Comparison of ENCODE assay signal across 17 cellular contexts in the genomic region with DNA sequence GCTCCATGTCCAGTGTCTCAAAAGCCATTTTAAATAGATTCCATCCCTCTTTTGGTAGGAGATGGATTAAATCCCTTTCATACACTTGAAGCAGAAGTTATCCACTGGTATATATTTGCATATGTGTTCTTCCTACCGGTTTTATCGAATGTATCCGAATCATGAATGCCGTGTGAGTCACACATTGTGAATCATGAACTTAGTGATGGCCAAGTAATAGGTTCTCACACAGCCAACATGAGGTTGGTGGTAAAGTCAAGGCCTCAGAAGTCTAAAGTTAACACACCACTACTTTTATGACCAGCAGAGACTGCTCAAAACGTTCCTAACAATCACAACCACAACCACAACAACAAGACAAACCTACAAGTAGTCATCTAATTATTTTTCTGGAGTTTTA.
DNase-seq lines count a peak whose midpoint lies in the region; ATAC-seq lines count a peak whose summit lies in the region.
"Had no signal": no experiment of that assay in that cellular context is flagged by ENCODE, and none has a peak within 500 bp of the region (broad histone marks: within the 10 kb centered on the region; RNA-seq: fewer than 3 reads in every experiment).

No MANE protein-coding gene starts in this region.

- DNase-seq in EL, result peak; percentile 66
- peak; percentile 41 for DNase-seq in NCI-H226
- DNase-seq in natural killer cell treated with Interleukin-12 subunit alpha and Interleukin-12 subunit beta and Interleukin-15 and Interleukin-18, amount 100 ng/mL, for 72 hours (ENCODE audit: low spot score), result no peak
- no peak for DNase-seq in D341Med (ENCODE audit: low spot score)
- DNase-seq in NCI-H446 treated with DMSO at 0.1 percent for 48 hours (lab: John Stamatoyannopoulos, UW), result no peak
- DNase-seq in activated CD8-positive, alpha-beta memory T cell treated with anti-CD3 and anti-CD28 coated beads, Interleukin-2, amount 10 ng/mL, durations not matched to agents 7 days and 5 days, result no peak
- DNase-seq: activated CD4-positive, CD25-positive, alpha-beta regulatory T cell; activated effector memory CD4-positive, alpha-beta T cell treated with anti-CD3 and anti-CD28 coated beads, Interleukin-2, amount 50 U/mL, for 16 hours; gastrocnemius medialis; NCI-H2029; NCI-H69; retina; substantia nigra had no signal

- H3K4me1 Mint-ChIP-seq in natural killer cell treated with Interleukin-12 subunit alpha and Interleukin-12 subunit beta and Interleukin-15 and Interleukin-18, amount 100 ng/mL, for 72 hours (ENCODE audit: low read depth in 2 of 2), result peaks cover 10 to 32% of the 10 kb centered on the region in 2 donors
- peaks cover 8% of the 10 kb centered on the region for H3K4me1 Mint-ChIP-seq in activated CD8-positive, alpha-beta memory T cell treated with anti-CD3 and anti-CD28 coated beads, Interleukin-2, amount 10 ng/mL, durations not matched to agents 7 days and 5 days
- H3K4me1 Mint-ChIP-seq: memory B cell, neural crest cell had no signal

- peaks cover 0 to 9% of the 10 kb centered on the region in 2 donors for H3K27me3 Mint-ChIP-seq in natural killer cell treated with Interleukin-12 subunit alpha and Interleukin-12 subunit beta and Interleukin-15 and Interleukin-18, amount 100 ng/mL, for 72 hours
- H3K27me3 Mint-ChIP-seq in activated CD8-positive, alpha-beta memory T cell treated with anti-CD3 and anti-CD28 coated beads, Interleukin-2, amount 10 ng/mL, durations not matched to agents 7 days and 5 days, result no peaks in the 10 kb centered on the region
- H3K27me3 Mint-ChIP-seq: memory B cell had no signal

- ATAC-seq in esophagus mucosa (peak; percentile 59), HG03521 (IDR thresholded peaks at IDR 0.05; ENCODE audit: unreplicated experiment) (no peak)
- no peak for ATAC-seq in natural killer cell treated with Interleukin-12 subunit alpha and Interleukin-12 subunit beta and Interleukin-15 and Interleukin-18, amount 100 ng/mL, for 72 hours
- ATAC-seq in activated CD8-positive, alpha-beta memory T cell treated with anti-CD3 and anti-CD28 coated beads, Interleukin-2, amount 10 ng/mL, durations not matched to agents 7 days and 5 days, result no peak
- ATAC-seq: gastrocnemius medialis had no signal

- H3K4me3 Mint-ChIP-seq in natural killer cell treated with Interleukin-12 subunit alpha and Interleukin-12 subunit beta and Interleukin-15 and Interleukin-18, amount 100 ng/mL, for 72 hours, result peak overlapping the region; percentile 27
- no peak overlapping the region for H3K4me3 Mint-ChIP-seq in activated CD8-positive, alpha-beta memory T cell treated with anti-CD3 and anti-CD28 coated beads, Interleukin-2, amount 10 ng/mL, durations not matched to agents 7 days and 5 days
- H3K4me3 Mint-ChIP-seq: memory B cell, neural crest cell had no signal

- no peaks in the 10 kb centered on the region for H3K9me3 Mint-ChIP-seq in natural killer cell treated with Interleukin-12 subunit alpha and Interleukin-12 subunit beta and Interleukin-15 and Interleukin-18, amount 100 ng/mL, for 72 hours
- peaks cover 9% of the 10 kb centered on the region for H3K9me3 Mint-ChIP-seq in activated CD8-positive, alpha-beta memory T cell treated with anti-CD3 and anti-CD28 coated beads, Interleukin-2, amount 10 ng/mL, durations not matched to agents 7 days and 5 days (ENCODE audit: low read depth)

- H3K27ac Mint-ChIP-seq in natural killer cell treated with Interleukin-12 subunit alpha and Interleukin-12 subunit beta and Interleukin-15 and Interleukin-18, amount 100 ng/mL, for 72 hours, result peak overlapping the region in 1 of 2 donors; percentile 86
- no peak overlapping the region for H3K27ac Mint-ChIP-seq in activated CD8-positive, alpha-beta memory T cell treated with anti-CD3 and anti-CD28 coated beads, Interleukin-2, amount 10 ng/mL, durations not matched to agents 7 days and 5 days
- H3K27ac Mint-ChIP-seq: memory B cell had no signal

- CTCF ChIA-PET in activated CD8-positive, alpha-beta memory T cell treated with anti-CD3 and anti-CD28 coated beads, Interleukin-2, amount 10 ng/mL, durations not matched to agents 7 days and 5 days (lab: Charles Lee), result no interaction called here

- no peaks in the 10 kb centered on the region for H3K36me3 Mint-ChIP-seq in natural killer cell treated with Interleukin-12 subunit alpha and Interleukin-12 subunit beta and Interleukin-15 and Interleukin-18, amount 100 ng/mL, for 72 hours
- H3K36me3 Mint-ChIP-seq in activated CD8-positive, alpha-beta memory T cell treated with anti-CD3 and anti-CD28 coated beads, Interleukin-2, amount 10 ng/mL, durations not matched to agents 7 days and 5 days, result no peaks in the 10 kb centered on the region
- H3K36me3 Mint-ChIP-seq: memory B cell had no signal

Comparison
In these comparisons a context has a peak if more than half of its experiments do, and no peak if none do; other contexts are left out.
1. DNase-seq: peak in EL (single experiment) and NCI-H226 (single experiment); none in natural killer cell treated with Interleukin-12 subunit alpha and Interleukin-12 subunit beta and Interleukin-15 and Interleukin-18, amount 100 ng/mL, for 72 hours (single experiment), D341Med (single experiment), NCI-H446 treated with DMSO at 0.1 percent for 48 hours (single experiment) and activated CD8-positive, alpha-beta memory T cell treated with anti-CD3 and anti-CD28 coated beads, Interleukin-2, amount 10 ng/mL, durations not matched to agents 7 days and 5 days (single experiment).